In genomic region chr9:134064711-134065110, GRCh38 we compare ENCODE assay signal across 14 cellular contexts. TPM values are rescaled to one million over a fixed set of nuclear protein-coding genes. Genes with fewer than 3 reads are reported as not detected.
DNase-seq lines count a peak whose midpoint lies in the region; ATAC-seq and TF ChIP-seq lines count a peak whose summit lies in the region.
"Had no signal": no experiment of that assay in that cellular context is flagged by ENCODE, and none has a peak within 500 bp of the region (broad histone marks: within the 10 kb centered on the region; RNA-seq: fewer than 3 reads in every experiment).

No MANE protein-coding gene starts in this region.

- no peaks in the 10 kb centered on the region for H3K27me3 Mint-ChIP-seq in activated CD4-positive, alpha-beta T cell treated with anti-CD3 and anti-CD28 coated beads, Interleukin-2, amount 10 ng/mL, durations not matched to agents 7 days and 5 days
- peaks cover 5% of the 10 kb centered on the region for H3K27me3 Mint-ChIP-seq in activated CD8-positive, alpha-beta T cell treated with anti-CD3 and anti-CD28 coated beads for 36 hours

- H3K9me3 ChIP-seq in spleen, result no peaks in the 10 kb centered on the region
- H3K9me3 ChIP-seq: suprapubic skin had no signal

- H3K4me1 ChIP-seq in spleen, result peaks cover 35 to 85% (median 78%) of the 10 kb centered on the region in 6 donors

- no peak for DNase-seq in activated CD4-positive, alpha-beta T cell treated with anti-CD3 and anti-CD28 coated beads, Interleukin-2, amount 10 ng/mL, durations not matched to agents 7 days and 5 days
- no peak for DNase-seq in activated CD4-positive, alpha-beta T cell treated with anti-CD3 and anti-CD28 coated beads for 1 hour
- no peak for DNase-seq in activated CD8-positive, alpha-beta T cell treated with anti-CD3 and anti-CD28 coated beads for 36 hours
- peak; percentile 16 to 23 for DNase-seq in left colon
- DNase-seq in spleen, result no peak
- DNase-seq in NCI-H1436 (lab: John Stamatoyannopoulos, UW), result no peak
- DNase-seq in left cardiac atrium, result no peak
- DNase-seq: activated CD8-positive, alpha-beta memory T cell treated with anti-CD3 and anti-CD28 coated beads, Interleukin-2, amount 50 U/mL, for 4 hours; amygdala; cortex of kidney; NK-92 treated with Interleukin-12 subunit alpha and Interleukin-12 subunit beta, amount 100 ng/mL, for 24 hours; stimulated activated CD4-positive, alpha-beta T cell treated with anti-CD3 and anti-CD28 coated beads, Interleukin-12 subunit alpha, Interleukin-12 subunit beta, amount 100 ng/mL, for 4 hours had no signal

- no peak for TF ChIP-seq CTCF in activated CD8-positive, alpha-beta T cell treated with anti-CD3 and anti-CD28 coated beads for 36 hours (IDR thresholded peaks at IDR 0.05)
- TF ChIP-seq CTCF in spleen (IDR thresholded peaks at IDR 0.05 in 8 of 11, conservative IDR thresholded peaks at IDR 0.05 in 3 of 11), result no peak

- intact Hi-C loops in activated CD8-positive, alpha-beta T cell treated with anti-CD3 and anti-CD28 coated beads for 36 hours (cut with micrococcal nuclease), result loop anchor here (5.0 kb wide), 1 partner anchor 37 kb away; the partner anchor contains the start of gene BRD3OS
- intact Hi-C loops in left colon (cut with DNase I, micrococcal nuclease), result no loop called here
- intact Hi-C loops in spleen (cut with DNase I; ENCODE audit: low total_unique reads), result loop anchor here (10.0 kb wide), 1 partner anchor 70 kb away; the partner anchor contains the start of gene WDR5
- intact Hi-C loops in left cardiac atrium (cut with DNase I), result loop anchor here in 1 of 2 donors (5.0 to 10.0 kb wide), 2 partner anchors 37 to 70 kb away; partner anchors contain the start of genes BRD3OS and WDR5

- POLR2A ChIA-PET in activated CD4-positive, alpha-beta T cell treated with anti-CD3 and anti-CD28 coated beads, Interleukin-2, amount 10 ng/mL, durations not matched to agents 7 days and 5 days (lab: Charles Lee), result interaction anchor here (0.6 to 2.6 kb wide), 2 partner anchors 40 to 1203 kb away, joined by 3 to 6 read pairs; partner anchors contain the start of gene BRD3OS
- POLR2A ChIA-PET in activated CD8-positive, alpha-beta T cell treated with anti-CD3 and anti-CD28 coated beads for 36 hours (lab: Charles Lee), result interaction anchor here (0.6 kb wide), 2 partner anchors 69 to 91 kb away, joined by 3 read pairs; no protein-coding TSS in a partner anchor

- H3K27ac ChIP-seq in spleen, result peak overlapping the region in 6 of 8 donors; percentile 83 to 100 (median 92)

- H3K4me1 Mint-ChIP-seq in activated CD4-positive, alpha-beta T cell treated with anti-CD3 and anti-CD28 coated beads, Interleukin-2, amount 10 ng/mL, durations not matched to agents 7 days and 5 days, result peaks cover 47% of the 10 kb centered on the region
- peaks cover 49% of the 10 kb centered on the region for H3K4me1 Mint-ChIP-seq in activated CD8-positive, alpha-beta T cell treated with anti-CD3 and anti-CD28 coated beads for 36 hours (ENCODE audit: low read depth)

- no peaks in the 10 kb centered on the region for H3K36me3 Mint-ChIP-seq in activated CD4-positive, alpha-beta T cell treated with anti-CD3 and anti-CD28 coated beads, Interleukin-2, amount 10 ng/mL, durations not matched to agents 7 days and 5 days (ENCODE audit: low read depth)
- H3K36me3 Mint-ChIP-seq in activated CD8-positive, alpha-beta T cell treated with anti-CD3 and anti-CD28 coated beads for 36 hours (ENCODE audit: low read depth), result peaks cover 1% of the 10 kb centered on the region

- peak overlapping the region; percentile 99 for H3K27ac Mint-ChIP-seq in activated CD4-positive, alpha-beta T cell treated with anti-CD3 and anti-CD28 coated beads, Interleukin-2, amount 10 ng/mL, durations not matched to agents 7 days and 5 days
- no peak overlapping the region for H3K27ac Mint-ChIP-seq in activated CD8-positive, alpha-beta T cell treated with anti-CD3 and anti-CD28 coated beads for 36 hours

- no peak overlapping the region for H3K4me3 ChIP-seq in spleen

- peaks cover 0 to 6% (median 0%) of the 10 kb centered on the region in 7 donors for H3K27me3 ChIP-seq in spleen (replicated peaks in 1 of 7)
- H3K27me3 ChIP-seq: suprapubic skin had no signal

- TF ChIP-seq POLR2A in spleen (IDR thresholded peaks at IDR 0.05), result no peak

- 87 to 97% (median 91%) methylated on average over 7 of the region's 7 CpGs for WGBS in spleen, 5 donors

- CTCF ChIA-PET in activated CD4-positive, alpha-beta T cell treated with anti-CD3 and anti-CD28 coated beads, Interleukin-2, amount 10 ng/mL, durations not matched to agents 7 days and 5 days (lab: Charles Lee), result interaction anchor here (1.5 kb wide), 1 partner anchor 19 kb away, joined by 5 read pairs; no protein-coding TSS in a partner anchor
- CTCF ChIA-PET in activated CD8-positive, alpha-beta T cell treated with anti-CD3 and anti-CD28 coated beads for 36 hours (lab: Charles Lee), result no interaction called here

- no peak for ATAC-seq in activated CD8-positive, alpha-beta T cell treated with anti-CD3 and anti-CD28 coated beads for 36 hours
- ATAC-seq in left colon (no peak), GM18520 (IDR thresholded peaks at IDR 0.05; ENCODE audit: unreplicated experiment) (no peak), left cardiac atrium (no peak)

- peak overlapping the region; percentile 93 for H3K4me3 Mint-ChIP-seq in activated CD4-positive, alpha-beta T cell treated with anti-CD3 and anti-CD28 coated beads, Interleukin-2, amount 10 ng/mL, durations not matched to agents 7 days and 5 days
- H3K4me3 Mint-ChIP-seq in activated CD8-positive, alpha-beta T cell treated with anti-CD3 and anti-CD28 coated beads for 36 hours, result peak overlapping the region; percentile 89

- H3K9me3 Mint-ChIP-seq in activated CD4-positive, alpha-beta T cell treated with anti-CD3 and anti-CD28 coated beads, Interleukin-2, amount 10 ng/mL, durations not matched to agents 7 days and 5 days, result no peaks in the 10 kb centered on the region
- no peaks in the 10 kb centered on the region for H3K9me3 Mint-ChIP-seq in activated CD8-positive, alpha-beta T cell treated with anti-CD3 and anti-CD28 coated beads for 36 hours

- peaks cover 0 to 10% (median 0%) of the 10 kb centered on the region in 6 donors for H3K36me3 ChIP-seq in spleen
- H3K36me3 ChIP-seq: suprapubic skin had no signal

RNA-seq across cellular contexts. Expression of gene BRD3, which starts 3.1 kb away (rescaled TPM):
- 10 to 100 TPM; 40.1 to 47.4 TPM for total RNA-seq in activated CD4-positive, alpha-beta T cell treated with anti-CD3 and anti-CD28 coated beads, Interleukin-2, amount 10 ng/mL, durations not matched to agents 7 days and 5 days
- 10 to 100 TPM; 32.7 to 37.7 TPM for total RNA-seq in activated CD8-positive, alpha-beta T cell treated with anti-CD3 and anti-CD28 coated beads for 36 hours
- total RNA-seq in left colon, result 10 to 100 TPM; 21.5 to 36.7 TPM
- 10 to 100 TPM; 21.3 to 54.0 (median 35.9) TPM for total RNA-seq in spleen
- polyA plus RNA-seq in spleen, result 10 to 100 TPM in 1 of 3 donors, 1 to 10 TPM in 2; 5.9 to 12.6 (median 6.1) TPM
- 10 to 100 TPM; 25.5 to 28.0 TPM for total RNA-seq in left cardiac atrium

RNA-seq across cellular contexts. Expression of gene BRD3OS, which starts 39.4 kb away (rescaled TPM):
- 10 to 100 TPM; 11.1 to 12.9 TPM for total RNA-seq in activated CD4-positive, alpha-beta T cell treated with anti-CD3 and anti-CD28 coated beads, Interleukin-2, amount 10 ng/mL, durations not matched to agents 7 days and 5 days
- total RNA-seq in activated CD8-positive, alpha-beta T cell treated with anti-CD3 and anti-CD28 coated beads for 36 hours, result 1 to 10 TPM; 8.1 to 8.2 TPM
- 1 to 10 TPM; 2.9 to 6.4 TPM for total RNA-seq in left colon
- 10 to 100 TPM in 5 of 7 donors, 1 to 10 TPM in 2; 9.5 to 13.2 (median 11.3) TPM for total RNA-seq in spleen
- 10 to 100 TPM in 1 of 3 donors, 1 to 10 TPM in 2; 6.9 to 10.2 (median 9.8) TPM for polyA plus RNA-seq in spleen
- 1 to 10 TPM; 7.0 to 7.9 TPM for total RNA-seq in left cardiac atrium

Comparison
In these comparisons a context has a peak if more than half of its experiments do, and no peak if none do; other contexts are left out.
1. DNase-seq: peak in left colon (2 of 2); none in activated CD4-positive, alpha-beta T cell treated with anti-CD3 and anti-CD28 coated beads, Interleukin-2, amount 10 ng/mL, durations not matched to agents 7 days and 5 days (single experiment), activated CD4-positive, alpha-beta T cell treated with anti-CD3 and anti-CD28 coated beads for 1 hour (single experiment), activated CD8-positive, alpha-beta T cell treated with anti-CD3 and anti-CD28 coated beads for 36 hours (single experiment), spleen (single experiment), NCI-H1436 (single experiment) and left cardiac atrium (single experiment).
2. intact Hi-C loops: an anchor here in activated CD8-positive, alpha-beta T cell treated with anti-CD3 and anti-CD28 coated beads for 36 hours (5.0 kb wide) and spleen (10.0 kb wide); none called in left colon.